Comparison of ENCODE assay signal across 1 cellular context in the genomic region with DNA sequence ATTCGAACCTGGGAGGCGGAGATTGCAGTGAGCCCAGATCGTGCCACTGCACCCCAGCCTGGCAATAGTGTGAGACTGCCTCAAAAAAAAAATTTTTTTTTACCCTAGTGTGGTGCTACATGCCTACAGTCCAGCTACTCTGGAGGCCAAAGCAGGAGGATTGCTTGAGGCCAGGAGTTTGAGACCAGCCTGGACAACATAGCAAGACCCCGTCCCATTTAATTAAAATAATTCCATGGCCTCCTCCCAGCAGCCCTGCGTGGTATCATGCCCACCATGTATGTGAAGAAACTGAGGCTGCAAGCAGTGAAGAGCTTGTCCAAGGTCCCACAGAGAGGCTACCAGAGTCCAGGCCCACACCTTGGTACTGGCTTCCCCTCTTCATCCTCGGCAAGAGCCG.
TF ChIP-seq lines count a peak whose summit lies in the region.

No MANE protein-coding gene starts in this region.

TF ChIP-seq in GM12878, 131 proteins besides CTCF, POLR2A, EP300 and RAD21 (continued from another document):
- TF ChIP-seq, protein P1, sequence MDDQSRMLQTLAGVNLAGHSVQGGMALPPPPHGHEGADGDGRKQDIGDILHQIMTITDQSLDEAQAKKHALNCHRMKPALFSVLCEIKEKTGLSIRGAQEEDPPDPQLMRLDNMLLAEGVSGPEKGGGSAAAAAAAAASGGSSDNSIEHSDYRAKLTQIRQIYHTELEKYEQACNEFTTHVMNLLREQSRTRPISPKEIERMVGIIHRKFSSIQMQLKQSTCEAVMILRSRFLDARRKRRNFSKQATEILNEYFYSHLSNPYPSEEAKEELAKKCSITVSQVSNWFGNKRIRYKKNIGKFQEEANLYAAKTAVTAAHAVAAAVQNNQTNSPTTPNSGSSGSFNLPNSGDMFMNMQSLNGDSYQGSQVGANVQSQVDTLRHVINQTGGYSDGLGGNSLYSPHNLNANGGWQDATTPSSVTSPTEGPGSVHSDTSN (IDR thresholded peaks at IDR 0.05; ENCODE audit: insufficient replicate concordance, low read depth, low read length) = no peak
- TF ChIP-seq GABPA (IDR thresholded peaks at IDR 0.05; ENCODE audit: low read depth) (no peak), FOXK2 (IDR thresholded peaks at IDR 0.05) (no peak)
